In genomic region chr1:2276803-2277580, GRCh38 we compare ENCODE assay signal across 1 cellular context.
TF ChIP-seq lines count a peak whose summit lies in the region.

No MANE protein-coding gene starts in this region.

TF ChIP-seq in GM23338, 12 proteins besides CTCF, POLR2A, EP300 and RAD21 (continued from another document):
- TF ChIP-seq ZNF462 (CRISPR knock-in tag; IDR thresholded peaks at IDR 0.05) (no peak), POLR2AphosphoS5 (IDR thresholded peaks at IDR 0.05; ENCODE audit: low read depth) (no peak), NANOG (IDR thresholded peaks at IDR 0.05; ENCODE audit: borderline replicate concordance) (no peak), EZH2phosphoT487 (IDR thresholded peaks at IDR 0.05; ENCODE audit: unreplicated experiment) (no peak), ZNF331 (CRISPR knock-in tag; IDR thresholded peaks at IDR 0.05; ENCODE audit: low read depth) (no peak)
